In the genomic region with DNA sequence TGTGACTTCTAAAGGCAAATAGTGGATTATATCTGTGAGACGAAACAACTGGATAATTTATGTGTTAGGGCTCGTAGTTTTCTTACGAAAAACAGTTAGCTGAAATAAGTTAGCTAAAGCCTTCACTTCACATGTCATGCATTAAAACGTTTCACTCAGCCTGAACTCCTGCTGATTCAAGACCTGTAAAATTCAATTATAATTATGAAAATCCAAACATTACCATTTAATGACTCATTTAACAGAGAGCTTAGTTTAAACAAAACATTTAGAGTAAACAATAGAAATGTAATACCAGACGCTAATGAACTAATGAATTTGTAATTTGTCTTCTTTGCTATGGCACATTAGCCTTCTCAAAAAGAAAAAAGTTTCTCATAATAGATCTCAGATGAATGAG, we compare ENCODE assay signal across 32 cellular contexts. TPM values are rescaled to one million over a fixed set of nuclear protein-coding genes. Genes with fewer than 3 reads are reported as not detected.
"Had no signal": no experiment of that assay in that cellular context is flagged by ENCODE, and none has a peak within 500 bp of the region (broad histone marks: within the 10 kb centered on the region; RNA-seq: fewer than 3 reads in every experiment).

No MANE protein-coding gene starts in this region.

- H3K27me3 ChIP-seq: brain microvascular endothelial cell had no signal

- H3K4me3 Mint-ChIP-seq: activated B cell treated with CpG ODN at 0.5 μM for 24 hours; activated CD8-positive, alpha-beta T cell treated with anti-CD3 and anti-CD28 coated beads for 36 hours; activated naive CD8-positive, alpha-beta T cell; activated T-cell treated with anti-CD3 and anti-CD28 coated beads, Interleukin-2, amount 50 U/mL, for 4 hours; activated T-helper 17 cell treated with anti-CD3 and anti-CD28 coated beads, Interleukin-2, amount 50 U/mL, for 72 hours; T-helper 1 cell treated with Interleukin-12 subunit alpha and Interleukin-12 subunit beta and Interleukin-4 antibody, amounts not matched to agents 30 μg/mL and 1 μg/mL, for 36 hours had no signal

- ATAC-seq: activated CD4-positive, CD25-positive, alpha-beta regulatory T cell treated with anti-CD3 and anti-CD28 coated beads, Interleukin-2, amount 50 U/mL, for 24 hours; activated CD8-positive, alpha-beta T cell treated with anti-CD3 and anti-CD28 coated beads for 36 hours; activated T-cell treated with anti-CD3 and anti-CD28 coated beads, Interleukin-2, amount 50 U/mL, for 4 hours; activated T-helper 17 cell treated with anti-CD3 and anti-CD28 coated beads, Interleukin-2, amount 50 U/mL, for 72 hours had no signal

- DNase-seq: activated B cell treated with CpG ODN at 0.5 μM for 24 hours; activated CD4-positive, alpha-beta T cell treated with anti-CD3 and anti-CD28 coated beads for 48 hours; activated CD4-positive, alpha-beta T cell treated with anti-CD3 and anti-CD28 coated beads, Interleukin-2, amount 50 U/mL, for 1 hour; activated CD4-positive, alpha-beta T cell treated with anti-CD3 and anti-CD28 coated beads, Interleukin-2, amount 50 U/mL, for 48 hours; activated CD8-positive, alpha-beta memory T cell treated with anti-CD3 and anti-CD28 coated beads for 24 hours; activated CD8-positive, alpha-beta T cell treated with anti-CD3 and anti-CD28 coated beads for 36 hours; activated effector memory CD4-positive, alpha-beta T cell treated with Interleukin-2 at 50 U/mL for 16 hours; activated gamma-delta T cell treated with Interleukin-2 at 50 U/mL for 16 hours; activated naive CD4-positive, alpha-beta T cell treated with anti-CD3 and anti-CD28 coated beads, Interleukin-2, amount 50 U/mL, for 16 hours; activated naive CD4-positive, alpha-beta T cell treated with Interleukin-2 at 50 U/mL for 16 hours; activated T-cell treated with anti-CD3 and anti-CD28 coated beads, Interleukin-2, amount 50 U/mL, for 4 hours; amniotic stem cell; anterior cingulate cortex; brain microvascular endothelial cell; caudate nucleus; cortex of kidney; dermis blood vessel endothelial cell; effector CD4-positive, alpha-beta T cell; esophagus squamous epithelium; head of caudate nucleus; T-helper 9 cell; WERI-Rb-1 had no signal

- H3K27ac ChIP-seq: brain microvascular endothelial cell, epithelial cell of prostate, esophagus squamous epithelium, WERI-Rb-1 had no signal

- H3K36me3 ChIP-seq: brain microvascular endothelial cell, esophagus squamous epithelium had no signal

- H3K9me3 ChIP-seq: esophagus squamous epithelium had no signal

- H3K4me1 ChIP-seq: esophagus squamous epithelium had no signal

- H3K27ac Mint-ChIP-seq: activated B cell treated with CpG ODN at 0.5 μM for 24 hours; activated CD8-positive, alpha-beta T cell treated with anti-CD3 and anti-CD28 coated beads for 36 hours; activated naive CD8-positive, alpha-beta T cell; activated T-helper 17 cell treated with anti-CD3 and anti-CD28 coated beads, Interleukin-2, amount 50 U/mL, for 72 hours; T-helper 1 cell treated with Interleukin-12 subunit alpha and Interleukin-12 subunit beta and Interleukin-4 antibody, amounts not matched to agents 30 μg/mL and 1 μg/mL, for 36 hours had no signal

- H3K9me3 Mint-ChIP-seq: activated B cell treated with CpG ODN at 0.5 μM for 24 hours; activated CD8-positive, alpha-beta T cell treated with anti-CD3 and anti-CD28 coated beads for 36 hours; activated T-cell treated with anti-CD3 and anti-CD28 coated beads, Interleukin-2, amount 50 U/mL, for 4 hours; activated T-helper 17 cell treated with anti-CD3 and anti-CD28 coated beads, Interleukin-2, amount 50 U/mL, for 72 hours; T-helper 1 cell treated with Interleukin-12 subunit alpha and Interleukin-12 subunit beta and Interleukin-4 antibody, amounts not matched to agents 30 μg/mL and 1 μg/mL, for 36 hours had no signal

- H3K4me3 ChIP-seq: esophagus squamous epithelium had no signal

- H3K4me1 Mint-ChIP-seq: activated T-helper 17 cell treated with anti-CD3 and anti-CD28 coated beads, Interleukin-2, amount 50 U/mL, for 72 hours had no signal

RNA-seq across cellular contexts. Expression of gene TAL2, which starts 1.7 kb away (rescaled TPM):
- total RNA-seq: activated CD8-positive, alpha-beta T cell treated with anti-CD3 and anti-CD28 coated beads for 36 hours; activated T-helper 17 cell treated with anti-CD3 and anti-CD28 coated beads, Interleukin-2, amount 50 U/mL, for 72 hours; astrocyte; chondrocyte; dermis blood vessel endothelial cell; endothelial cell of umbilical vein; esophagus squamous epithelium; fibroblast of villous mesenchyme; T-helper 2 cell treated with Interferon-gamma antibody and Interleukin-4, amounts not matched to agents 100 ng/mL and 5 ng/mL, for 36 hours had no signal
